In the genomic region with DNA sequence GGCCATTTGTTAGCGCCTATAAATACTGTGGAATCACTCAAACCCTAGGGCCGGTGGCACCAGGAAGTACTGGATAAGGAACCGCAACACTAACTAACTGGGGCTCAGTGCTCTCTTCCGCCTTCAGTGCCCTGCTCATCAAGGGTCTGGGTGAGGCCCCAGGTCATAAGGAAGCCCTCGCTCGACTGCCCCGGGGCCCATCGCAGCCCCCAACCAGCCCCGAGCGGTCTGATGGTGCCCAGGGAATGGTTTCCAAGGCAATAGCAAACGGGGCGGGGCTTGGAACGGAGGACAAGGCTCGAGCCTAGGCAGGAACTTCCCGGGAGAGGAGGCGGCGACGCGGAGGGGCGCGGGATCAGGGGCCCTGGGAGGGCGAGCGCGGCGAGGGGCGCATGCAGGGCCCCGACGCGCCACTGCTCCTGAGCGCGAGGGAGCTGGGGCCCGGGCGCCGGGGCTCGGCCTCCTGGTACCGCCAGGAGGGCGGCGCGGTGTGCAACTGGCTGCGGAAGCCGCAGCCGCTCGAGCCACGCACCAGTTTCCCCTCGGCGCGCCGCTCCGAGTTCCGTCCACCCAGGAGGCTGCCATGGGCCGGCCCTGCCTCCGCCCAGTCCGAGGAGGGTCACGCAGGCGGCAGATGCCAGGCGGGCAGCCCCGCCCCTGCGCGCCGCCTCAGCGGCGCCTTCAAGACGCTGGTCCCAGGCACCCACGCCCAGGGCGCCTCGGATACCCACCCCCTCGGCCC, we compare ENCODE assay signal across 8 cellular contexts. TPM values are rescaled to one million over a fixed set of nuclear protein-coding genes. Genes with fewer than 3 reads are reported as not detected.
DNase-seq lines count a peak whose midpoint lies in the region; ATAC-seq and TF ChIP-seq lines count a peak whose summit lies in the region.

TSS of gene TTLL3 (plus strand) at position 648 of the 742 bp plus-strand sequence. CDS start 400 bp downstream, outside the sequence.

- H3K9ac ChIP-seq in fibroblast of lung (ENCODE audit: insufficient read depth, low read length) = peak within 1 kb of the TSS; percentile 76

- H3K4me1 Mint-ChIP-seq in activated T-helper 17 cell treated with anti-CD3 and anti-CD28 coated beads, Interleukin-2, amount 50 U/mL, for 72 hours = peaks cover 34% of the 10 kb centered on the region

- H3K9me3 ChIP-seq in Peyer's patch = no peaks in the 10 kb centered on the region
- H3K9me3 ChIP-seq in fibroblast of lung (ENCODE audit: control insufficient read depth, insufficient read depth, low read depth, low read length) = no peaks in the 10 kb centered on the region
- no peaks in the 10 kb centered on the region for H3K9me3 ChIP-seq in muscle layer of duodenum (ENCODE audit: control insufficient read depth in 1 of 2, low read length in 2 of 2)
- H3K9me3 ChIP-seq in suprapubic skin = no peaks in the 10 kb centered on the region

- H3K4me2 ChIP-seq in fibroblast of lung (ENCODE audit: extremely low read depth, insufficient read depth, low read length) = peak within 1 kb of the TSS; percentile 82

- H3K27ac ChIP-seq in Peyer's patch (peak within 1 kb of the TSS; percentile 94 to 98 (median 94)), fibroblast of lung (ENCODE audit: insufficient read depth, low read length) (peak within 1 kb of the TSS; percentile 85), muscle layer of duodenum (ENCODE audit: low read length) (peak within 1 kb of the TSS; percentile 78), suprapubic skin (peak within 1 kb of the TSS; percentile 96)

- H3K36me3 ChIP-seq in Peyer's patch (peaks cover 0 to 28% (median 0%) of the 10 kb centered on the region in 3 donors), fibroblast of lung (ENCODE audit: control insufficient read depth, insufficient read depth, low read length) (peaks cover 13% of the 10 kb centered on the region), muscle layer of duodenum (ENCODE audit: control insufficient read depth in 1 of 2, insufficient read depth in 2 of 2, low read length in 2 of 2) (peaks cover 17 to 37% of the 10 kb centered on the region in 2 donors), suprapubic skin (peaks cover 43% of the 10 kb centered on the region)

- H3K4me1 ChIP-seq in Peyer's patch (peaks cover 0 to 23% (median 0%) of the 10 kb centered on the region in 4 donors), fibroblast of lung (ENCODE audit: control insufficient read depth, extremely low read depth, insufficient read depth, low read length) (peaks cover 3% of the 10 kb centered on the region), muscle layer of duodenum (ENCODE audit: control insufficient read depth in 1 of 2, insufficient read depth in 2 of 2, low read length in 2 of 2) (peaks cover 0 to 8% of the 10 kb centered on the region in 2 donors), suprapubic skin (peaks cover 20% of the 10 kb centered on the region)

- no peaks in the 10 kb centered on the region for H3K27me3 Mint-ChIP-seq in activated T-helper 17 cell treated with anti-CD3 and anti-CD28 coated beads, Interleukin-2, amount 50 U/mL, for 72 hours

- H3K4me3 ChIP-seq in Peyer's patch (peak within 1 kb of the TSS; percentile 74 to 92 (median 80)), fibroblast of lung (replicated peaks in 1 of 4; ENCODE audit: control extremely low read depth in 1 of 4, insufficient read depth in 1 of 4, low read depth in 3 of 4, low read length in 4 of 4) (peak within 1 kb of the TSS; percentile 49 to 68 (median 54)), muscle layer of duodenum (ENCODE audit: low read depth in 1 of 2, low read length in 2 of 2) (peak within 1 kb of the TSS; percentile 68 to 80), suprapubic skin (peak within 1 kb of the TSS; percentile 93)

- TF ChIP-seq CTCF in Peyer's patch (IDR thresholded peaks at IDR 0.05) = peak in 2 of 6 experiments; percentile 13 to 18
- TF ChIP-seq CTCF in fibroblast of lung (conservative IDR thresholded peaks at IDR 0.05 in 1 of 2, IDR thresholded peaks at IDR 0.05 in 1 of 2; ENCODE audit: low read depth in 1 of 2, low read length in 2 of 2) = no peak
- TF ChIP-seq CTCF in suprapubic skin (IDR thresholded peaks at IDR 0.05) = no peak

- H3K27me3 ChIP-seq in Peyer's patch = no peaks in the 10 kb centered on the region
- H3K27me3 ChIP-seq in fibroblast of lung (ENCODE audit: control insufficient read depth, insufficient read depth, low read length) = no peaks in the 10 kb centered on the region
- H3K27me3 ChIP-seq in muscle layer of duodenum (ENCODE audit: low read depth, low read length) = no peaks in the 10 kb centered on the region
- H3K27me3 ChIP-seq in suprapubic skin = no peaks in the 10 kb centered on the region

- H3K79me2 ChIP-seq in fibroblast of lung (ENCODE audit: control insufficient read depth, insufficient read depth, low read length) = no peaks in the 10 kb centered on the region

- H3K36me3 Mint-ChIP-seq in activated T-helper 17 cell treated with anti-CD3 and anti-CD28 coated beads, Interleukin-2, amount 50 U/mL, for 72 hours (ENCODE audit: low read depth) = peaks cover 74% of the 10 kb centered on the region

- TF ChIP-seq POLR2A in Peyer's patch (IDR thresholded peaks at IDR 0.05) = peak; percentile 51 to 70
- peak in 1 of 2 donors; percentile 24 for TF ChIP-seq POLR2A in suprapubic skin (IDR thresholded peaks at IDR 0.05)

- H2AFZ ChIP-seq in fibroblast of lung (ENCODE audit: low read length) = no peak within 1 kb of the TSS

- DNase-seq in AG08396 (ENCODE audit: low spot score) (peak; percentile 90), Peyer's patch (peak; percentile 67 to 88 (median 86)), fibroblast of lung (ENCODE audit: low read depth in 2 of 2) (peak; percentile 53 to 60), suprapubic skin (ENCODE audit: low spot score in 2 of 2) (peak; percentile 91 to 93)

- ATAC-seq in GM18907 (IDR thresholded peaks at IDR 0.05; ENCODE audit: unreplicated experiment) (peak; percentile 56), HG03442 (IDR thresholded peaks at IDR 0.05; ENCODE audit: unreplicated experiment) (peak; percentile 37)
- peak; percentile 46 for ATAC-seq in activated T-helper 17 cell treated with anti-CD3 and anti-CD28 coated beads, Interleukin-2, amount 50 U/mL, for 72 hours (replicated peaks)

- WGBS in suprapubic skin = under 1% methylated on average over 34 of the region's 67 CpGs

- H3K4me3 Mint-ChIP-seq in activated T-helper 17 cell treated with anti-CD3 and anti-CD28 coated beads, Interleukin-2, amount 50 U/mL, for 72 hours = peak within 1 kb of the TSS; percentile 88

- H3K9me3 Mint-ChIP-seq in activated T-helper 17 cell treated with anti-CD3 and anti-CD28 coated beads, Interleukin-2, amount 50 U/mL, for 72 hours = no peaks in the 10 kb centered on the region

- peak within 1 kb of the TSS; percentile 96 for H3K27ac Mint-ChIP-seq in activated T-helper 17 cell treated with anti-CD3 and anti-CD28 coated beads, Interleukin-2, amount 50 U/mL, for 72 hours

- no peaks in the 10 kb centered on the region for H4K20me1 ChIP-seq in fibroblast of lung (ENCODE audit: control insufficient read depth, extremely low read depth, insufficient read depth, low read length)

- no peak for TF ChIP-seq EP300 in suprapubic skin (IDR thresholded peaks at IDR 0.05)

RNA-seq across cellular contexts. Expression of gene TTLL3, which starts in this region (rescaled TPM):
- total RNA-seq in Peyer's patch (100 to 1,000 TPM in 3 of 4 donors, 10 to 100 TPM in 1; 42.4 to 594 (median 143) TPM), fibroblast of lung (10.0 and 14.9 TPM in 2 replicates), suprapubic skin (100 to 1,000 TPM in 2 of 4 donors, 10 to 100 TPM in 2; 42.4 to 286 (median 83.3) TPM)
- total RNA-seq in activated T-helper 17 cell treated with anti-CD3 and anti-CD28 coated beads, Interleukin-2, amount 50 U/mL, for 72 hours = 100 to 1,000 TPM in 1 of 2 donors, 10 to 100 TPM in 1; 55.9 to 123 TPM
- polyA plus RNA-seq in fibroblast of lung = 11.3 and 16.1 TPM in 2 replicates
- 8.0 and 11.6 TPM in 2 replicates for polyA plus RNA-seq in fibroblast of lung (2012)
- 15.7 and 39.9 TPM in 2 replicates for polyA minus RNA-seq in fibroblast of lung (ENCODE audit: low replicate concordance)

Comparison
In these comparisons a context has a peak if more than half of its experiments do, and no peak if none do; other contexts are left out.
1. Peak in every context shown above with its lines: DNase-seq, ATAC-seq, H3K4me3 ChIP-seq and H3K27ac ChIP-seq.